In genomic region chr17:42518755-42519545, GRCh38 we compare ENCODE assay signal across 9 cellular contexts. TPM values are rescaled to one million over a fixed set of nuclear protein-coding genes. Genes with fewer than 3 reads are reported as not detected.
DNase-seq lines count a peak whose midpoint lies in the region; ATAC-seq and TF ChIP-seq lines count a peak whose summit lies in the region.
"Had no signal": no experiment of that assay in that cellular context is flagged by ENCODE, and none has a peak within 500 bp of the region (broad histone marks: within the 10 kb centered on the region; RNA-seq: fewer than 3 reads in every experiment).

No MANE protein-coding gene starts in this region.

- no peaks in the 10 kb centered on the region for H3K9me3 ChIP-seq in IMR-90 (ENCODE audit: control insufficient read depth, insufficient read depth, low read length)
- H3K9me3 ChIP-seq in tibial artery, result no peaks in the 10 kb centered on the region

- TF ChIP-seq CTCF in IMR-90 (conservative IDR thresholded peaks at IDR 0.05; ENCODE audit: low read depth, low read length) (no peak), MCF 10A (IDR thresholded peaks at IDR 0.05; ENCODE audit: unreplicated experiment) (no peak), tibial artery (IDR thresholded peaks at IDR 0.05) (no peak)

- H2AK9ac ChIP-seq in IMR-90 (replicated peaks; ENCODE audit: low read depth, low read length, poor library complexity), result peak overlapping the region; percentile 99

- H3K4me3 Mint-ChIP-seq in MCF 10A (ENCODE audit: unreplicated experiment), result peak overlapping the region; percentile 63
- H3K4me3 Mint-ChIP-seq in naive thymus-derived CD8-positive, alpha-beta T cell, result no peak overlapping the region
- H3K4me3 Mint-ChIP-seq: stimulated activated naive CD8-positive, alpha-beta T cell treated with anti-CD3 and anti-CD28 coated beads, Interleukin-15, Interleukin-2, amounts not matched to agents 100 ng/mL and 50 ng/mL, for 24 hours had no signal

- peak overlapping the region; percentile 100 for H3K23ac ChIP-seq in IMR-90 (ENCODE audit: low read depth, low read length)

- H3K9ac ChIP-seq in IMR-90 (ENCODE audit: low read depth, low read length), result peak overlapping the region; percentile 70

- TF ChIP-seq RAD21 in IMR-90 (IDR thresholded peaks at IDR 0.05; ENCODE audit: low read length), result no peak

- DNase-seq in IMR-90 (no peak), MCF 10A (ENCODE audit: unreplicated experiment) (no peak), left lobe of liver (ENCODE audit: low spot score) (peak; percentile 49), tibial artery (peak in 1 of 2 donors; percentile 78), hepatic stellate cell (ENCODE audit: low spot score) (no peak)
- no peak for DNase-seq in naive thymus-derived CD8-positive, alpha-beta T cell

- 0% methylated on average over 1 of the region's 6 CpGs; no CpG with 5 or more reads in 1 of the 2 experiments for WGBS in IMR-90 (ENCODE audit: extremely low coverage in 2 of 2, insufficient read length in 1 of 2), 2 experiments

- H2BK5ac ChIP-seq in IMR-90 (ENCODE audit: low read depth, low read length, poor library complexity, severe bottlenecking), result peak overlapping the region; percentile 99

- H3K9me3 Mint-ChIP-seq in MCF 10A (ENCODE audit: unreplicated experiment), result no peaks in the 10 kb centered on the region
- H3K9me3 Mint-ChIP-seq in naive thymus-derived CD8-positive, alpha-beta T cell, result no peaks in the 10 kb centered on the region
- H3K9me3 Mint-ChIP-seq: stimulated activated naive CD8-positive, alpha-beta T cell treated with anti-CD3 and anti-CD28 coated beads, Interleukin-15, Interleukin-2, amounts not matched to agents 100 ng/mL and 50 ng/mL, for 24 hours had no signal

- H3K4me3 ChIP-seq in IMR-90 (ENCODE audit: insufficient read depth, low read depth, low read length) (no peak overlapping the region), tibial artery (no peak overlapping the region)

- dilution Hi-C loops in IMR-90 (cut with HindIII; ENCODE audit: low sequenced_read_pairs, unreplicated experiment), result no loop called here

- no TSS peak for BruUV-seq in IMR-90 (replicated peaks; lab: Mats Ljungman, UMichigan)
- no TSS peak for BruUV-seq in MCF 10A (replicated peaks; lab: Mats Ljungman, UMichigan)

- peak overlapping the region; percentile 100 for H4K91ac ChIP-seq in IMR-90 (ENCODE audit: insufficient read depth, low read depth, low read length)

- H4K8ac ChIP-seq in IMR-90 (ENCODE audit: low read depth in 2 of 2, low read length in 2 of 2), result peak overlapping the region; percentile 98 to 100

- peaks cover 18% of the 10 kb centered on the region for H3K36me3 Mint-ChIP-seq in MCF 10A (ENCODE audit: insufficient read depth, unreplicated experiment)
- peaks cover 0 to 7% (median 0%) of the 10 kb centered on the region in 3 donors for H3K36me3 Mint-ChIP-seq in naive thymus-derived CD8-positive, alpha-beta T cell

- H3K79me1 ChIP-seq in IMR-90 (ENCODE audit: low read depth in 1 of 2, low read length in 2 of 2), result peaks cover 9 to 63% of the 10 kb centered on the region in 2 experiments; a peak in 3 of 4 replicates

- H3K27ac Mint-ChIP-seq in MCF 10A (ENCODE audit: low read depth, unreplicated experiment), result peak overlapping the region; percentile 98
- H3K27ac Mint-ChIP-seq in naive thymus-derived CD8-positive, alpha-beta T cell, result peak overlapping the region in 1 of 10 donors; percentile 65
- H3K27ac Mint-ChIP-seq: stimulated activated naive CD8-positive, alpha-beta T cell treated with anti-CD3 and anti-CD28 coated beads, Interleukin-15, Interleukin-2, amounts not matched to agents 100 ng/mL and 50 ng/mL, for 24 hours had no signal

- peak overlapping the region; percentile 99 for H2AK5ac ChIP-seq in IMR-90 (ENCODE audit: low read depth, low read length)

- H2AFZ ChIP-seq in IMR-90 (replicated peaks; ENCODE audit: low read length, poor library complexity), result peak overlapping the region; percentile 77

- peaks cover 35% of the 10 kb centered on the region for H3K9me1 ChIP-seq in IMR-90 (ENCODE audit: insufficient read depth, low read length)

- POLR2A ChIA-PET in IMR-90 (lab: Charles Lee; ENCODE audit: unreplicated experiment), result interaction anchor here (0.6 to 4.2 kb wide), 3 partner anchors 8 to 176 kb away, joined by 3 to 17 read pairs (median 4); partner anchors contain the start of gene CAVIN1
- POLR2A ChIA-PET in MCF 10A (lab: Yijun Ruan, JAX), result interaction anchor here (0.8 to 4.1 kb wide), 19 partner anchors 8 to 502 kb away, joined by 3 to 48 read pairs (median 6); partner anchors contain the start of genes ATP6V0A1, BECN1, CAVIN1 and DNAJC7
- POLR2A ChIA-PET in naive thymus-derived CD8-positive, alpha-beta T cell (lab: Charles Lee), result interaction anchor here (0.6 to 1.1 kb wide), 5 partner anchors 29 to 207 kb away, joined by 3 to 5 read pairs (median 3); no protein-coding TSS in a partner anchor

- H3K27me3 ChIP-seq in IMR-90 (ENCODE audit: control insufficient read depth, insufficient read depth, low read length), result no peaks in the 10 kb centered on the region
- H3K27me3 ChIP-seq in tibial artery, result no peaks in the 10 kb centered on the region

- H3K27me3 Mint-ChIP-seq in MCF 10A (ENCODE audit: insufficient read depth, unreplicated experiment), result no peaks in the 10 kb centered on the region
- H3K27me3 Mint-ChIP-seq in naive thymus-derived CD8-positive, alpha-beta T cell, result no peaks in the 10 kb centered on the region

- intact Hi-C loops in IMR-90 (cut with micrococcal nuclease) (loop anchor here (5.0 kb wide), 1 partner anchor 112 kb away; no protein-coding TSS in a partner anchor), MCF 10A (cut with micrococcal nuclease) (loop anchor here (1.0 kb wide), 1 partner anchor 112 kb away; no protein-coding TSS in a partner anchor), tibial artery (cut with DNase I; ENCODE audit: low total_unique reads) (loop anchor here (5.0 kb wide), 2 partner anchors 112 to 197 kb away; no protein-coding TSS in a partner anchor)

- no peaks in the 10 kb centered on the region; the same call in 1 of the 2 replicates for H4K20me1 ChIP-seq in IMR-90 (ENCODE audit: insufficient read depth, low read length)

- peaks cover 46% of the 10 kb centered on the region for H3K4me1 Mint-ChIP-seq in MCF 10A (ENCODE audit: insufficient read depth, unreplicated experiment)
- H3K4me1 Mint-ChIP-seq in naive thymus-derived CD8-positive, alpha-beta T cell, result peaks cover 6 to 8% (median 7%) of the 10 kb centered on the region in 4 donors

- H3K27ac ChIP-seq in IMR-90 (ENCODE audit: insufficient read depth, low read length), result peak overlapping the region; percentile 99
- peak overlapping the region; percentile 92 for H3K27ac ChIP-seq in tibial artery

- H3K4me2 ChIP-seq in IMR-90 (ENCODE audit: low read depth, low read length), result peak overlapping the region; percentile 25

- peak overlapping the region; percentile 99 for H3K14ac ChIP-seq in IMR-90 (replicated peaks; ENCODE audit: low read depth, low read length)

- H3K36me3 ChIP-seq in IMR-90 (ENCODE audit: control insufficient read depth, insufficient read depth, low read length), result peaks cover 2% of the 10 kb centered on the region; the same call in 1 of the 2 replicates
- H3K36me3 ChIP-seq in tibial artery, result peaks cover 0 to 32% (median 10%) of the 10 kb centered on the region in 3 donors

- ATAC-seq in IMR-90 (ENCODE audit: low read depth) (no peak), left lobe of liver (no peak), GM21526 (IDR thresholded peaks at IDR 0.05; ENCODE audit: low FRiP score, unreplicated experiment) (no peak), HG03095 (IDR thresholded peaks at IDR 0.05; ENCODE audit: unreplicated experiment) (no peak)
- ATAC-seq in naive thymus-derived CD8-positive, alpha-beta T cell, result no peak

- TF ChIP-seq POLR2A in IMR-90 (IDR thresholded peaks at IDR 0.05; ENCODE audit: low read depth, low read length), result no peak

- peak overlapping the region; percentile 99 for H2BK20ac ChIP-seq in IMR-90 (ENCODE audit: low read depth, low read length)

- peak overlapping the region; percentile 99 for H3K18ac ChIP-seq in IMR-90 (ENCODE audit: low read depth, low read length)

- in situ Hi-C loops in IMR-90 (cut with MboI; ENCODE audit: low sequenced_read_pairs), result no loop called here

- H2BK120ac ChIP-seq in IMR-90 (ENCODE audit: low read depth, low read length), result peak overlapping the region; percentile 100

- peak overlapping the region; percentile 99 for H3K56ac ChIP-seq in IMR-90 (ENCODE audit: extremely low read depth, insufficient read depth, low read length)

- CTCF ChIA-PET in IMR-90 (lab: Yijun Ruan, JAX) (interaction anchor here (0.5 to 2.8 kb wide), 4 partner anchors 8 to 196 kb away, joined by 3 to 14 read pairs (median 4); no protein-coding TSS in a partner anchor), MCF 10A (lab: Yijun Ruan, JAX) (interaction anchor here (0.6 to 3.1 kb wide), 23 partner anchors 9 to 468 kb away, joined by 3 to 24 read pairs (median 4); partner anchors contain the start of gene PSMC3IP)

- H3K4me1 ChIP-seq in IMR-90 (ENCODE audit: control insufficient read depth, insufficient read depth, low read length) (peaks cover 66% of the 10 kb centered on the region), tibial artery (peaks cover 18 to 91% (median 80%) of the 10 kb centered on the region in 4 donors)

- H2BK15ac ChIP-seq in IMR-90 (ENCODE audit: low read depth, low read length), result peak overlapping the region; percentile 100

- H3K4ac ChIP-seq in IMR-90 (ENCODE audit: low read depth, low read length), result peak overlapping the region; percentile 100

- H4K5ac ChIP-seq in IMR-90 (ENCODE audit: low read depth, low read length), result peak overlapping the region; percentile 98

RNA-seq across cellular contexts. Expression of gene NAGLU, which starts 17.1 kb away (rescaled TPM):
- 6.5 and 7.5 TPM in 2 replicates for total RNA-seq in IMR-90 (2012; rRNA removed)
- polyA plus RNA-seq in IMR-90 (2012; rRNA removed), result 29.2 TPM in 2 replicates
- 17.3 and 46.5 TPM in 2 replicates for polyA plus RNA-seq in IMR-90 (2012; cell fraction: cytosol; rRNA removed)
- polyA plus RNA-seq in IMR-90 (2012; cell fraction: nucleus; rRNA removed; ENCODE audit: low replicate concordance), result 42.7 and 138 TPM in 2 replicates
- total RNA-seq in MCF 10A (2022), result 21.0 and 29.5 TPM in 2 replicates
- 44.4 TPM for total RNA-seq in left lobe of liver
- total RNA-seq in naive thymus-derived CD8-positive, alpha-beta T cell, result 10 to 100 TPM; 26.4 to 28.5 TPM
- polyA plus RNA-seq in naive thymus-derived CD8-positive, alpha-beta T cell, result 10 to 100 TPM in 2 of 3 donors, 1 to 10 TPM in 1; 8.0 to 16.2 (median 13.4) TPM

RNA-seq across cellular contexts. Expression of gene HSD17B1, which starts 33.8 kb away (rescaled TPM):
- total RNA-seq in IMR-90 (2012; rRNA removed) (0.56 and 0.72 TPM in 2 replicates), MCF 10A (2022) (13.0 and 18.1 TPM in 2 replicates), left lobe of liver (1.3 TPM)
- polyA plus RNA-seq in IMR-90 (2012; rRNA removed), result 1.4 and 2.9 TPM in 2 replicates
- 1.4 and 2.6 TPM in 2 replicates for polyA plus RNA-seq in IMR-90 (2012; cell fraction: cytosol; rRNA removed)
- 1.5 and 3.3 TPM in 2 replicates for polyA plus RNA-seq in IMR-90 (2012; cell fraction: nucleus; rRNA removed; ENCODE audit: low replicate concordance)
- 1 to 10 TPM; 1.4 to 2.1 TPM for total RNA-seq in naive thymus-derived CD8-positive, alpha-beta T cell
- under 1 TPM; 0.18 to 0.98 (median 0.24) TPM for polyA plus RNA-seq in naive thymus-derived CD8-positive, alpha-beta T cell

RNA-seq across cellular contexts. Expression of gene COASY, which starts 43.0 kb away (rescaled TPM):
- total RNA-seq in IMR-90 (2012; rRNA removed), result 9.7 and 10.6 TPM in 2 replicates
- 44.0 and 46.6 TPM in 2 replicates for polyA plus RNA-seq in IMR-90 (2012; rRNA removed)
- polyA plus RNA-seq in IMR-90 (2012; cell fraction: cytosol; rRNA removed), result 32.3 and 40.6 TPM in 2 replicates
- 76.9 and 130 TPM in 2 replicates for polyA plus RNA-seq in IMR-90 (2012; cell fraction: nucleus; rRNA removed; ENCODE audit: low replicate concordance)
- 82.6 and 89.2 TPM in 2 replicates for total RNA-seq in MCF 10A (2022)
- 78.8 TPM for total RNA-seq in left lobe of liver
- total RNA-seq in naive thymus-derived CD8-positive, alpha-beta T cell, result 10 to 100 TPM; 67.0 to 72.3 TPM
- 10 to 100 TPM; 48.3 to 67.9 (median 65.5) TPM for polyA plus RNA-seq in naive thymus-derived CD8-positive, alpha-beta T cell

RNA-seq across cellular contexts. Expression of gene MLX, which starts 48.0 kb away (rescaled TPM):
- total RNA-seq in IMR-90 (2012; rRNA removed) (37.5 and 37.8 TPM in 2 replicates), MCF 10A (2022) (37.3 and 39.6 TPM in 2 replicates), left lobe of liver (38.7 TPM)
- 45.5 and 45.6 TPM in 2 replicates for polyA plus RNA-seq in IMR-90 (2012; rRNA removed)
- 17.2 and 19.2 TPM in 2 replicates for polyA plus RNA-seq in IMR-90 (2012; cell fraction: cytosol; rRNA removed)
- polyA plus RNA-seq in IMR-90 (2012; cell fraction: nucleus; rRNA removed; ENCODE audit: low replicate concordance), result 115 and 123 TPM in 2 replicates
- 10 to 100 TPM; 58.2 to 67.8 TPM for total RNA-seq in naive thymus-derived CD8-positive, alpha-beta T cell
- polyA plus RNA-seq in naive thymus-derived CD8-positive, alpha-beta T cell, result 10 to 100 TPM; 24.6 to 47.1 (median 25.0) TPM

RNA-seq across cellular contexts. Expression of gene PSMC3IP, which starts 58.6 kb away (rescaled TPM):
- total RNA-seq in IMR-90 (2012; rRNA removed), result 5.6 and 8.9 TPM in 2 replicates
- polyA plus RNA-seq in IMR-90 (2012; rRNA removed), result 9.8 and 11.1 TPM in 2 replicates
- 2.9 and 5.3 TPM in 2 replicates for polyA plus RNA-seq in IMR-90 (2012; cell fraction: cytosol; rRNA removed)
- 6.5 and 20.3 TPM in 2 replicates for polyA plus RNA-seq in IMR-90 (2012; cell fraction: nucleus; rRNA removed; ENCODE audit: low replicate concordance)
- total RNA-seq in MCF 10A (2022), result 10.3 and 12.0 TPM in 2 replicates
- total RNA-seq in left lobe of liver, result 0.65 TPM
- total RNA-seq in naive thymus-derived CD8-positive, alpha-beta T cell, result 1 to 10 TPM; 3.3 to 4.6 TPM
- 1 to 10 TPM in 1 of 3 donors, under 1 TPM in 2; 0.69 to 1.1 (median 0.71) TPM for polyA plus RNA-seq in naive thymus-derived CD8-positive, alpha-beta T cell
